ENCODE assay signal across 19 cellular contexts in genomic region chr20:50200482-50201104, GRCh38. TPM values are rescaled to one million over a fixed set of nuclear protein-coding genes. Genes with fewer than 3 reads are reported as not detected.
DNase-seq lines count a peak whose midpoint lies in the region; ATAC-seq and TF ChIP-seq lines count a peak whose summit lies in the region.
"Had no signal": no experiment of that assay in that cellular context is flagged by ENCODE, and none has a peak within 500 bp of the region (broad histone marks: within the 10 kb centered on the region; RNA-seq: fewer than 3 reads in every experiment).

No MANE protein-coding gene starts in this region.

- TF ChIP-seq CTCF in heart right ventricle (IDR thresholded peaks at IDR 0.05): no peak
- TF ChIP-seq CTCF in uterus (IDR thresholded peaks at IDR 0.05): no peak

- H3K4me3 ChIP-seq in heart right ventricle: no peak overlapping the region
- H3K4me3 ChIP-seq in subcutaneous abdominal adipose tissue (ENCODE audit: low read depth in 1 of 5, low read length in 5 of 5): no peak overlapping the region
- H3K4me3 ChIP-seq in uterus: no peak overlapping the region
- H3K4me3 ChIP-seq: GM12878, K562, SJSA1 had no signal

- WGBS in heart right ventricle, 2 donors: 53 to 64% methylated on average over 6 of the region's 6 CpGs

- TF ChIP-seq POLR2A in uterus (IDR thresholded peaks at IDR 0.05): no peak

- H3K4me1 ChIP-seq in heart right ventricle (peaks cover 0 to 10% (median 0%) of the 10 kb centered on the region in 9 donors), subcutaneous abdominal adipose tissue (ENCODE audit: control insufficient read depth in 5 of 5, insufficient read depth in 5 of 5, low read length in 5 of 5) (peaks cover 0 to 43% (median 24%) of the 10 kb centered on the region in 5 donors), uterus (no peaks in the 10 kb centered on the region)
- H3K4me1 ChIP-seq: Caco-2, SJSA1 had no signal

- no peaks in the 10 kb centered on the region for H3K27me3 ChIP-seq in heart right ventricle
- no peaks in the 10 kb centered on the region for H3K27me3 ChIP-seq in subcutaneous abdominal adipose tissue (ENCODE audit: control insufficient read depth in 5 of 5, insufficient read depth in 4 of 5, low read length in 5 of 5)
- no peaks in the 10 kb centered on the region for H3K27me3 ChIP-seq in uterus
- H3K27me3 ChIP-seq: SJSA1 had no signal

- H3K9ac ChIP-seq in subcutaneous abdominal adipose tissue (ENCODE audit: low read length in 5 of 5): peak overlapping the region in 2 of 5 donors; percentile 3 to 8

- peak overlapping the region in 7 of 10 donors; percentile 5 to 44 (median 28) for H3K27ac ChIP-seq in heart right ventricle
- H3K27ac ChIP-seq in subcutaneous abdominal adipose tissue (ENCODE audit: low read depth, low read length): peak overlapping the region; percentile 79
- peak overlapping the region in 1 of 2 donors; percentile 19 for H3K27ac ChIP-seq in uterus
- H3K27ac ChIP-seq: C4-2B, SJSA1 had no signal

- intact Hi-C loops in Right ventricle myocardium superior (cut with DNase I) (no loop called here), cardiac septum (cut with DNase I) (no loop called here), heart right ventricle (cut with DNase I) (no loop called here), uterus (cut with DNase I; ENCODE audit: low total_unique reads) (no loop called here)

- peak; percentile 79 for ATAC-seq in Right ventricle myocardium superior (ENCODE audit: poor library complexity)
- ATAC-seq in heart right ventricle: peak; percentile 31 to 68 (median 60)
- no peak for ATAC-seq in HG02588 (IDR thresholded peaks at IDR 0.05; ENCODE audit: unreplicated experiment)
- no peak for ATAC-seq in GM21526 (IDR thresholded peaks at IDR 0.05; ENCODE audit: low FRiP score, unreplicated experiment)
- ATAC-seq: GM12878, HCT116, K562 had no signal

- H3K9me3 ChIP-seq in heart right ventricle (peaks cover 0 to 26% (median 4%) of the 10 kb centered on the region in 11 donors), subcutaneous abdominal adipose tissue (ENCODE audit: control insufficient read depth in 5 of 5, low read length in 5 of 5) (peaks cover 0 to 8% (median 6%) of the 10 kb centered on the region in 5 donors), uterus (peaks cover 0 to 6% of the 10 kb centered on the region in 2 donors)
- H3K9me3 ChIP-seq: SJSA1 had no signal

- H3K36me3 ChIP-seq in heart right ventricle (no peaks in the 10 kb centered on the region), subcutaneous abdominal adipose tissue (ENCODE audit: control insufficient read depth in 5 of 5, insufficient read depth in 5 of 5, low read length in 5 of 5) (no peaks in the 10 kb centered on the region), uterus (no peaks in the 10 kb centered on the region)
- H3K36me3 ChIP-seq: SJSA1 had no signal

- DNase-seq in Right ventricle myocardium superior (no peak), cardiac septum (ENCODE audit: low spot score) (no peak), heart right ventricle (peak in 1 of 2 donors; percentile 51), myocyte (ENCODE audit: low read depth) (peak; percentile 56), uterus (no peak)
- DNase-seq: Caco-2, DMS53, NCI-H1092 treated with DMSO at 0.1 percent for 48 hours, NCI-H187, NCI-H2171, NCI-H510A had no signal

RNA-seq across cellular contexts. Expression of gene CEBPB, which starts 10.0 kb away (rescaled TPM):
- 57.3 TPM for total RNA-seq in Right ventricle myocardium superior
- 33.2 TPM for total RNA-seq in cardiac septum
- total RNA-seq in heart right ventricle: 100 to 1,000 TPM in 1 of 10 donors, 10 to 100 TPM in 9; 28.9 to 104 (median 42.3) TPM
- polyA plus RNA-seq in heart right ventricle: 10 to 100 TPM; 20.9 to 44.1 TPM
- 29.6 and 31.3 TPM in 2 replicates for total RNA-seq in myocyte
- 27.8 TPM for polyA plus RNA-seq in myocyte (2012)
- 100 to 1,000 TPM in 1 of 4 donors, 10 to 100 TPM in 3; 15.6 to 100 (median 59.9) TPM for total RNA-seq in uterus

RNA-seq across cellular contexts. Expression of gene PEDS1, which starts 47.1 kb away (rescaled TPM):
- total RNA-seq in Right ventricle myocardium superior: 25.9 TPM
- total RNA-seq in cardiac septum: 15.2 TPM
- total RNA-seq in heart right ventricle: 10 to 100 TPM; 12.2 to 36.2 (median 19.4) TPM
- polyA plus RNA-seq in heart right ventricle: 10 to 100 TPM; 31.1 to 40.2 TPM
- 51.8 and 56.6 TPM in 2 replicates for total RNA-seq in myocyte
- 45.2 TPM for polyA plus RNA-seq in myocyte (2012)
- 10 to 100 TPM in 1 of 4 donors, 1 to 10 TPM in 3; 1.5 to 19.8 (median 6.1) TPM for total RNA-seq in uterus

Comparison
In these comparisons a context has a peak if more than half of its experiments do, and no peak if none do; other contexts are left out.
1. ATAC-seq: peak in Right ventricle myocardium superior (single experiment) and heart right ventricle (8 of 8); none in HG02588 (single experiment) and GM21526 (single experiment).